Comparison of ENCODE assay signal across 8 cellular contexts in the genomic region with DNA sequence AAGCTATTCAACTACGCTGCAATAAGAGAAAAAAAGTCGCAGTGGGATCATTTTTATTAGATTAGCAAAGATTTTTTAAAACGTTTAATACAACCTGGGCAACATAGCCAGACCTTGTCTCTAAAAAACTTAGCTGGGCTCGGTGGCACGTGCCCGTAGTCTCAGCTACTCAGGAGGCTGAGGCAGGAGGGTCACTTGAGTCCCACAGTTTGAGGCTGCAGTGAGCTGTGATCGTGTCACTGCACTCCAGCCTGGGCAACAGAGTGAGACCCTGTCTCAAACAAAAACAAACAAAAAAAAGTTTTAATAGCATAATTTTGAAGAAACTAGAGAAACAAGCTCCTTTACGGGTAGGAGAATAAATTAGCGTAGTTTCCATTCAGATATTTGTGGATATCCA. TPM values are rescaled to one million over a fixed set of nuclear protein-coding genes. Genes with fewer than 3 reads are reported as not detected.
DNase-seq lines count a peak whose midpoint lies in the region; ATAC-seq and TF ChIP-seq lines count a peak whose summit lies in the region.

No MANE protein-coding gene starts in this region.

- no peak for ATAC-seq in activated CD4-positive, alpha-beta T cell treated with anti-CD3 and anti-CD28 coated beads for 36 hours
- no peak for ATAC-seq in stimulated activated naive B cell treated with anti-CD40 and anti-IgM and Interleukin-4, amounts not matched to agents 10 μg/mL and 1 μg/mL and 100 μg/mL, for 72 hours (replicated peaks)
- ATAC-seq in GM19463 (IDR thresholded peaks at IDR 0.05; ENCODE audit: unreplicated experiment), result no peak

- no peaks in the 10 kb centered on the region for H3K9me3 Mint-ChIP-seq in activated CD4-positive, alpha-beta T cell treated with anti-CD3 and anti-CD28 coated beads for 36 hours (ENCODE audit: low read depth)
- no peaks in the 10 kb centered on the region for H3K9me3 Mint-ChIP-seq in stimulated activated naive B cell treated with anti-CD40 and anti-IgM and Interleukin-4, amounts not matched to agents 10 μg/mL and 1 μg/mL and 100 μg/mL, for 72 hours

- H3K27ac Mint-ChIP-seq in activated CD4-positive, alpha-beta T cell treated with anti-CD3 and anti-CD28 coated beads for 36 hours, result no peak overlapping the region
- H3K27ac Mint-ChIP-seq in stimulated activated naive B cell treated with anti-CD40 and anti-IgM and Interleukin-4, amounts not matched to agents 10 μg/mL and 1 μg/mL and 100 μg/mL, for 72 hours, result no peak overlapping the region

- intact Hi-C loops in activated CD4-positive, alpha-beta T cell treated with anti-CD3 and anti-CD28 coated beads for 36 hours (cut with DNase I, micrococcal nuclease), result no loop called here

- no peaks in the 10 kb centered on the region for H3K27me3 ChIP-seq in WERI-Rb-1 (ENCODE audit: insufficient read depth, low read depth, severe bottlenecking)

- H3K9me3 ChIP-seq in WERI-Rb-1 (ENCODE audit: severe bottlenecking), result no peaks in the 10 kb centered on the region

- DNase-seq in activated CD4-positive, alpha-beta T cell treated with anti-CD3 and anti-CD28 coated beads for 36 hours, result no peak
- DNase-seq in activated CD4-positive, alpha-beta T cell treated with anti-CD3 and anti-CD28 coated beads, Interleukin-2, amount 50 U/mL, for 4 hours, result no peak
- DNase-seq in WERI-Rb-1 (no peak), fibroblast of the aortic adventitia (ENCODE audit: low read depth) (no peak), EL (no peak), mesenteric fat pad (ENCODE audit: low spot score) (no peak)
- no peak for DNase-seq in stimulated activated naive B cell treated with anti-CD40 and anti-IgM and Interleukin-4, amounts not matched to agents 10 μg/mL and 1 μg/mL and 100 μg/mL, for 72 hours

- H3K36me3 Mint-ChIP-seq in activated CD4-positive, alpha-beta T cell treated with anti-CD3 and anti-CD28 coated beads for 36 hours (ENCODE audit: low read depth), result peaks cover 5% of the 10 kb centered on the region
- peaks cover 5 to 17% of the 10 kb centered on the region in 2 donors for H3K36me3 Mint-ChIP-seq in stimulated activated naive B cell treated with anti-CD40 and anti-IgM and Interleukin-4, amounts not matched to agents 10 μg/mL and 1 μg/mL and 100 μg/mL, for 72 hours

- no peaks in the 10 kb centered on the region for H3K27me3 Mint-ChIP-seq in activated CD4-positive, alpha-beta T cell treated with anti-CD3 and anti-CD28 coated beads for 36 hours
- H3K27me3 Mint-ChIP-seq in stimulated activated naive B cell treated with anti-CD40 and anti-IgM and Interleukin-4, amounts not matched to agents 10 μg/mL and 1 μg/mL and 100 μg/mL, for 72 hours, result no peaks in the 10 kb centered on the region

- peaks cover 18% of the 10 kb centered on the region for H3K4me1 Mint-ChIP-seq in activated CD4-positive, alpha-beta T cell treated with anti-CD3 and anti-CD28 coated beads for 36 hours
- peaks cover 21 to 46% of the 10 kb centered on the region in 2 donors for H3K4me1 Mint-ChIP-seq in stimulated activated naive B cell treated with anti-CD40 and anti-IgM and Interleukin-4, amounts not matched to agents 10 μg/mL and 1 μg/mL and 100 μg/mL, for 72 hours

- H3K27ac ChIP-seq in WERI-Rb-1, result no peak overlapping the region

- POLR2A ChIA-PET in activated CD4-positive, alpha-beta T cell treated with anti-CD3 and anti-CD28 coated beads for 36 hours (lab: Charles Lee), result interaction anchor here (0.7 to 1.1 kb wide), 3 partner anchors 19 to 228 kb away, joined by 3 to 4 read pairs (median 4); no protein-coding TSS in a partner anchor

- H3K4me3 Mint-ChIP-seq in activated CD4-positive, alpha-beta T cell treated with anti-CD3 and anti-CD28 coated beads for 36 hours, result peak overlapping the region; percentile 79
- peak overlapping the region; percentile 91 to 92 for H3K4me3 Mint-ChIP-seq in stimulated activated naive B cell treated with anti-CD40 and anti-IgM and Interleukin-4, amounts not matched to agents 10 μg/mL and 1 μg/mL and 100 μg/mL, for 72 hours

- H3K36me3 ChIP-seq in WERI-Rb-1, result no peaks in the 10 kb centered on the region; the same call in 1 of the 2 replicates

- H3K4me3 ChIP-seq in WERI-Rb-1 (ENCODE audit: low read depth, low read length) (peak overlapping the region; percentile 81), fibroblast of the aortic adventitia (ENCODE audit: low read depth, low read length) (peak overlapping the region; percentile 6)

- CTCF ChIA-PET in activated CD4-positive, alpha-beta T cell treated with anti-CD3 and anti-CD28 coated beads for 36 hours (lab: Charles Lee), result interaction anchor here (0.7 to 4.6 kb wide), 8 partner anchors 19 to 436 kb away, joined by 3 to 20 read pairs (median 4); no protein-coding TSS in a partner anchor

- TF ChIP-seq CTCF in WERI-Rb-1 (IDR thresholded peaks at IDR 0.05; ENCODE audit: low read depth, low read length) (no peak), fibroblast of the aortic adventitia (IDR thresholded peaks at IDR 0.05; ENCODE audit: insufficient read depth, low read length) (no peak)

RNA-seq across cellular contexts. Expression of a gene that starts 1.0 kb away (rescaled TPM):
- 10 to 100 TPM; 11.8 to 13.0 TPM for total RNA-seq in activated CD4-positive, alpha-beta T cell treated with anti-CD3 and anti-CD28 coated beads for 36 hours
- total RNA-seq in fibroblast of the aortic adventitia (ENCODE audit: low replicate concordance), result 1.8 and 4.7 TPM in 2 replicates
- 8.0 TPM for total RNA-seq in mesenteric fat pad
